ENCODE assay signal across 7 cellular contexts in the genomic region with DNA sequence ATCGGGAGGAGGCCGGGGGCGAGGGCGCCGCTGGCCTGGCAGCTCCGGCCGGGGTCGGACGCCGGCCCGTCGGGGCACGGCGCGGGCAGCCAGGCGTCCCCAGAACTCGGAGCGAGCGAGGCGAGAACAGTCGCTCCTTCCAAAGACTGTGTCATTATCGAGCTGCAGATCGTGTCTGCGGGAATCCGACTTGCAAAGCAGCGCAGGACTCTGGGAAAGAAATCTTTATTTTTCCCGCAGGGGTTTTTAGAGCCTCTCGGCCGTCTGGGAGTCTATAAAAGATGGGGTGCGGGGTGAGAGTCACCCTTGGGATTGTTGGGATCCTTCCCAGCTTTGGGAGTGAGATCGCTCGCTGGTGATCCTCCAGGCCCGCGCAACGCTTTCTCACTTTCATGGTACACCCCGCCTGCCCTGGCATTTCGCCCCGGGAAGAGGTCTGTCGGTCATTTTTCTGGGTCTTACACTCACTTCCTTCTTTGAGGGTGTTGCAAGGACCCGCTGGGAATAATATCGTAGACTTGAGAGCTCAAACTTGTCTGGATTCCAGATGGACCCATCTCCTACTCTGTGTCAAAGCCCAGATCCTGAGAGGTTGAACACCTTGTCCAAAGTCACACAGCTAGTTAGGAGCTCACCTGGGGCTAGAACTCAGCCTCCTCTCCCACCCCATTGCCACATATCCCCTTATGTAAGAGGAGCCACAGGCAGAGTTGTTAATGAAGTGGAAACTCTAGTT. TPM values are rescaled to one million over a fixed set of nuclear protein-coding genes. Genes with fewer than 3 reads are reported as not detected.
DNase-seq lines count a peak whose midpoint lies in the region; ATAC-seq and TF ChIP-seq lines count a peak whose summit lies in the region.

No MANE protein-coding gene starts in this region.

- H3K9me3 ChIP-seq in GM23248 (ENCODE audit: low read depth) (no peaks in the 10 kb centered on the region), OCI-LY1 (ENCODE audit: low read length) (no peaks in the 10 kb centered on the region), liver (ENCODE audit: control insufficient read depth in 4 of 4, low read length in 3 of 4) (no peaks in the 10 kb centered on the region), subcutaneous abdominal adipose tissue (ENCODE audit: control insufficient read depth in 5 of 5, low read length in 5 of 5) (no peaks in the 10 kb centered on the region)

- H3K27ac ChIP-seq in GM23248 = peak overlapping the region; percentile 97
- no peak overlapping the region for H3K27ac ChIP-seq in OCI-LY1 (ENCODE audit: low read depth, low read length, poor library complexity, severe bottlenecking)
- peak overlapping the region; percentile 66 to 95 for H3K27ac ChIP-seq in coronary artery
- H3K27ac ChIP-seq in liver (ENCODE audit: low read depth in 1 of 2, low read length in 2 of 2) = peak overlapping the region; percentile 89 to 94
- peak overlapping the region; percentile 87 for H3K27ac ChIP-seq in subcutaneous abdominal adipose tissue (ENCODE audit: low read depth, low read length)

- in situ Hi-C loops in GM23248 (cut with MboI) = no loop called here

- DNase-seq in GM23248 (peak; percentile 86), coronary artery (ENCODE audit: low spot score) (peak; percentile 83), NCI-H128 (lab: John Stamatoyannopoulos, UW; ENCODE audit: unreplicated experiment) (no peak)

- peak overlapping the region; percentile 92 for H3K4me3 ChIP-seq in GM23248
- H3K4me3 ChIP-seq in OCI-LY1 (ENCODE audit: low read depth, low read length, poor library complexity, severe bottlenecking) = peak overlapping the region; percentile 77
- H3K4me3 ChIP-seq in coronary artery = peak overlapping the region; percentile 85
- H3K4me3 ChIP-seq in liver (ENCODE audit: low read depth in 1 of 3, low read length in 3 of 3) = peak overlapping the region; percentile 78 to 89 (median 79)
- H3K4me3 ChIP-seq in subcutaneous abdominal adipose tissue (ENCODE audit: low read depth in 1 of 5, low read length in 5 of 5) = peak overlapping the region; percentile 73 to 82 (median 77)

- H3K4me2 ChIP-seq in GM23248 (ENCODE audit: unreplicated experiment) (peak overlapping the region; percentile 92), OCI-LY1 (ENCODE audit: low read length) (peak overlapping the region; percentile 70)

- H4K20me1 ChIP-seq in GM23248 (ENCODE audit: insufficient read depth) (no peaks in the 10 kb centered on the region; the same call in 1 of the 2 replicates), OCI-LY1 (ENCODE audit: insufficient read depth, low read length) (no peaks in the 10 kb centered on the region)

- peaks cover 79% of the 10 kb centered on the region for H3K79me2 ChIP-seq in GM23248 (ENCODE audit: insufficient read depth)
- peaks cover 26% of the 10 kb centered on the region for H3K79me2 ChIP-seq in OCI-LY1 (ENCODE audit: insufficient read depth, low read length)

- H3K9ac ChIP-seq in GM23248 (peak overlapping the region; percentile 97), OCI-LY1 (ENCODE audit: low read length) (peak overlapping the region; percentile 77; the same call in 1 of the 2 replicates), liver (ENCODE audit: low read depth in 1 of 2, low read length in 2 of 2) (peak overlapping the region; percentile 39 to 70), subcutaneous abdominal adipose tissue (ENCODE audit: low read length in 5 of 5) (peak overlapping the region; percentile 6 to 86 (median 79))

- H3K36me3 ChIP-seq in GM23248 (ENCODE audit: low read depth) = 0 out of 2 replicates have a peak, but pooled peaks cover 4% of the 10 kb centered on the region
- H3K36me3 ChIP-seq in OCI-LY1 (ENCODE audit: insufficient read depth, low read length) = no peaks in the 10 kb centered on the region
- no peaks in the 10 kb centered on the region for H3K36me3 ChIP-seq in liver (ENCODE audit: control insufficient read depth in 4 of 4, insufficient read depth in 3 of 4, low read depth in 1 of 4, low read length in 3 of 4)
- no peaks in the 10 kb centered on the region for H3K36me3 ChIP-seq in subcutaneous abdominal adipose tissue (ENCODE audit: control insufficient read depth in 5 of 5, insufficient read depth in 5 of 5, low read length in 5 of 5)

- TF ChIP-seq RAD21 in liver (IDR thresholded peaks at IDR 0.05) = no peak

- H3K4me1 ChIP-seq in GM23248 (ENCODE audit: insufficient read depth) (peaks cover 21% of the 10 kb centered on the region), OCI-LY1 (ENCODE audit: insufficient read depth, low read length, severe bottlenecking) (peaks cover 35% of the 10 kb centered on the region), liver (ENCODE audit: control insufficient read depth in 4 of 4, insufficient read depth in 4 of 4, low read length in 3 of 4) (peaks cover 0 to 22% (median 15%) of the 10 kb centered on the region in 4 donors), subcutaneous abdominal adipose tissue (ENCODE audit: control insufficient read depth in 5 of 5, insufficient read depth in 5 of 5, low read length in 5 of 5) (peaks cover 0 to 46% (median 31%) of the 10 kb centered on the region in 5 donors)

- no peaks in the 10 kb centered on the region for H3K9me2 ChIP-seq in GM23248 (ENCODE audit: insufficient read depth)
- H3K9me2 ChIP-seq in OCI-LY1 (ENCODE audit: low read depth, low read length) = no peaks in the 10 kb centered on the region

- 1% methylated on average over 21 to 41 of the region's 41 CpGs for WGBS in GM23248 (ENCODE audit: low coverage in 1 of 2, low lambda C conversion rate in 2 of 2, missing lambda C conversion rate in 2 of 2), 2 experiments
- 1% methylated on average over 41 of the region's 41 CpGs for WGBS in liver

- no peaks in the 10 kb centered on the region for H3K27me3 ChIP-seq in GM23248 (replicated peaks; ENCODE audit: insufficient read depth)
- H3K27me3 ChIP-seq in OCI-LY1 (ENCODE audit: insufficient read depth, low read length) = no peaks in the 10 kb centered on the region
- no peaks in the 10 kb centered on the region for H3K27me3 ChIP-seq in liver (ENCODE audit: control insufficient read depth in 4 of 4, insufficient read depth in 4 of 4, low read length in 3 of 4)
- no peaks in the 10 kb centered on the region for H3K27me3 ChIP-seq in subcutaneous abdominal adipose tissue (ENCODE audit: control insufficient read depth in 5 of 5, insufficient read depth in 4 of 5, low read length in 5 of 5)

- ATAC-seq in GM18498 (IDR thresholded peaks at IDR 0.05; ENCODE audit: unreplicated experiment) = no peak

- H2AFZ ChIP-seq in GM23248 (peak overlapping the region; percentile 81), OCI-LY1 (ENCODE audit: low read length) (no peak overlapping the region)

- TF ChIP-seq CTCF in OCI-LY1 (IDR thresholded peaks at IDR 0.05; ENCODE audit: low read length) = no peak
- TF ChIP-seq CTCF in coronary artery (IDR thresholded peaks at IDR 0.05) = no peak
- no peak for TF ChIP-seq CTCF in liver (IDR thresholded peaks at IDR 0.05; ENCODE audit: low read depth, low read length, missing input control)

- H3F3A ChIP-seq in GM23248 (ENCODE audit: insufficient read depth) = peaks cover 26% of the 10 kb centered on the region
- H3F3A ChIP-seq in OCI-LY1 (ENCODE audit: insufficient read depth, low read length) = no peaks in the 10 kb centered on the region

TF ChIP-seq in liver, 16 proteins besides CTCF, POLR2A, EP300 and RAD21:
- TF ChIP-seq YY1 (IDR thresholded peaks at IDR 0.05) = peak; percentile 50
- TF ChIP-seq, protein P1, sequence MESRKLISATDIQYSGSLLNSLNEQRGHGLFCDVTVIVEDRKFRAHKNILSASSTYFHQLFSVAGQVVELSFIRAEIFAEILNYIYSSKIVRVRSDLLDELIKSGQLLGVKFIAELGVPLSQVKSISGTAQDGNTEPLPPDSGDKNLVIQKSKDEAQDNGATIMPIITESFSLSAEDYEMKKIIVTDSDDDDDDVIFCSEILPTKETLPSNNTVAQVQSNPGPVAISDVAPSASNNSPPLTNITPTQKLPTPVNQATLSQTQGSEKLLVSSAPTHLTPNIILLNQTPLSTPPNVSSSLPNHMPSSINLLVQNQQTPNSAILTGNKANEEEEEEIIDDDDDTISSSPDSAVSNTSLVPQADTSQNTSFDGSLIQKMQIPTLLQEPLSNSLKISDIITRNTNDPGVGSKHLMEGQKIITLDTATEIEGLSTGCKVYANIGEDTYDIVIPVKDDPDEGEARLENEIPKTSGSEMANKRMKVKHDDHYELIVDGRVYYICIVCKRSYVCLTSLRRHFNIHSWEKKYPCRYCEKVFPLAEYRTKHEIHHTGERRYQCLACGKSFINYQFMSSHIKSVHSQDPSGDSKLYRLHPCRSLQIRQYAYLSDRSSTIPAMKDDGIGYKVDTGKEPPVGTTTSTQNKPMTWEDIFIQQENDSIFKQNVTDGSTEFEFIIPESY (IDR thresholded peaks at IDR 0.05) = no peak

RNA-seq across cellular contexts. Expression of a gene that starts 1.0 kb away (rescaled TPM):
- 16.2 and 20.8 TPM in 2 replicates for total RNA-seq in GM23248 (2014; rRNA removed; shearing (Covaris generic))
- polyA plus RNA-seq in GM23248 (2016; fragmentation: Nextera tagmentation; extraction: Ambion mirVana) = 27.2 and 29.8 TPM in 2 replicates
- 1 to 10 TPM; 2.7 to 9.5 TPM for total RNA-seq in liver
- polyA plus RNA-seq in liver = 10 to 100 TPM in 1 of 2 donors, 1 to 10 TPM in 1; 9.2 to 11.0 TPM

RNA-seq across cellular contexts. Expression of a gene that starts 1.5 kb away (rescaled TPM):
- 89.7 and 116 TPM in 2 replicates for total RNA-seq in GM23248 (2014; rRNA removed; shearing (Covaris generic))
- polyA plus RNA-seq in GM23248 (2016; fragmentation: Nextera tagmentation; extraction: Ambion mirVana) = 40.0 and 40.6 TPM in 2 replicates
- total RNA-seq in liver = 10 to 100 TPM; 28.9 to 29.1 TPM
- 10 to 100 TPM; 15.0 to 19.4 TPM for polyA plus RNA-seq in liver

RNA-seq across cellular contexts. Expression of a gene that starts 53.8 kb away (rescaled TPM):
- 64.1 and 69.1 TPM in 2 replicates for total RNA-seq in GM23248 (2014; rRNA removed; shearing (Covaris generic))
- polyA plus RNA-seq in GM23248 (2016; fragmentation: Nextera tagmentation; extraction: Ambion mirVana) (68.2 and 70.1 TPM in 2 replicates), liver (10 to 100 TPM; 20.8 to 27.2 TPM)
- total RNA-seq in liver = 10 to 100 TPM; 18.0 to 24.9 TPM

RNA-seq across cellular contexts. Expression of a gene that starts 53.9 kb away (rescaled TPM):
- 22.1 and 46.8 TPM in 2 replicates for total RNA-seq in GM23248 (2014; rRNA removed; shearing (Covaris generic))
- 54.7 and 56.6 TPM in 2 replicates for polyA plus RNA-seq in GM23248 (2016; fragmentation: Nextera tagmentation; extraction: Ambion mirVana)
- 10 to 100 TPM; 11.2 to 12.2 TPM for total RNA-seq in liver
- polyA plus RNA-seq in liver = 10 to 100 TPM; 16.7 to 25.9 TPM
